Comparison of ENCODE assay signal across 2 cellular contexts in the genomic region with DNA sequence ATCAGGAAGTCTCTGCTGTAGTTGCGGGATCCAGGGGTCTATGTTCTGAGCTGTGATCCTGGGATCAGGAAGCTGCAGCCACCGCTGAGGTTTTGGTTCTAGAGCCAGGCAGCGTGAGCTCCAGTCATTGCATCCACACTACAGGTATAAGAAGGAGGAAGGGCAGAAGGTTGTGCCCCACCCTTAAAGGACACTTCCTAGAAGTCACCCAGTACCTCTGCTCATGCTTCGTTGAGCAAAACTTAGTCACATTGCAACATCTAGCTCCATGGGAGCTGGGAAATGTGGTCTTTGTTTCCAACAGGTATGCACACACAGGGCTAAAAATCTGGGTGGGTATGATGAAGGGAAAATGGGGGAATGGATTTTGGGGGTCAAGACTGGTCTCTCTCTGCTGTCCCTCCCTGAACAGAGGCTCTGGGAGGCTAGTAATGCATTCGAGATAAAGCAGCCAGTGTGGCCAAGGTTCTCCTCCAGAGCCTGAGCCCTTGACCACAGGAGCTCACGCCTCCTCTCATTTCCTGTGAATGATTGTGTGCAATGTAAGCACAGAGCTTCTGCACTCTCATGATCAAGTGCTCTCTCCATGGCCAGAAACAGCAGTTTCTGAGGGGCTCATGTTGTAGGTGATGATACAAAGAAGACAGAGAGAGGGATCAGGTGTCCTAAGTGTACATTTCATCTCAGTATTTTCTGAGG.
TF ChIP-seq lines count a peak whose summit lies in the region.

No MANE protein-coding gene starts in this region.

TF ChIP-seq in Ishikawa, 13 proteins besides CTCF, POLR2A, EP300 and RAD21:
- TF ChIP-seq CEBPB (IDR thresholded peaks at IDR 0.05) = peak; percentile 60
- TF ChIP-seq EGR1 (IDR thresholded peaks at IDR 0.05) = no peak

TF ChIP-seq in K562, 482 proteins besides CTCF, POLR2A, EP300 and RAD21:
- TF ChIP-seq PPARD (CRISPR knock-in tag; IDR thresholded peaks at IDR 0.05) = no peak
- TF ChIP-seq DDX20 (tag; IDR thresholded peaks at IDR 0.05; ENCODE audit: low read depth) = no peak
